In the genomic region with DNA sequence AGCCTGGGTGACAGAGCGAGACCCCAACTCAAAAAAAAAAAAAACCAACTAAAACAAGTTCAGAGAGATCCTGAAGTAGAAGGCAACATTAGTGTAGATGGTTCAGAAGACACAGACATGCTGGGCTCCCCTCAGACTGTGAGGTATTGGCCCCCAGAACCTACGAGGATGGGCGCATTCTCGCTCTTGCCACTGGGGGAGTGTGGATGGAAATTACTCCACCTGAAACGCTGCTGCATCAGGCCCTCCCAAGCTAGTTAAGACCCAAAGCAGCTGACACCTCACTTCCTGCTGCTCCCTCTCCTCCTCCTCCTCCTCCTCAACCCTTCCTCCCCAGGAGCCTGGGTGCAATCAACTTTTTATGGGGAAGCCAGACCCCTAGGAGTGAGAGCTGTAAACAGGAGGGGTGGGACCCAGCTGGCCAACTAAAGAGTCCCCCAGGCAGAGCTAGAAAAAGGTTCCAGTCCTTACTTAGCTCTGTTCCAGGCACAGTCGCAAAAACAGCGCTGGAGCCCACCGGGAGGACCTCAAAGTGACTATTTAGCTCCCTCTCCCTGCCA, we compare ENCODE assay signal across 13 cellular contexts. TPM values are rescaled to one million over a fixed set of nuclear protein-coding genes. Genes with fewer than 3 reads are reported as not detected.
DNase-seq lines count a peak whose midpoint lies in the region; ATAC-seq and TF ChIP-seq lines count a peak whose summit lies in the region.
"Had no signal": no experiment of that assay in that cellular context is flagged by ENCODE, and none has a peak within 500 bp of the region (broad histone marks: within the 10 kb centered on the region; RNA-seq: fewer than 3 reads in every experiment).

No MANE protein-coding gene starts in this region.

- TF ChIP-seq POLR2A in thyroid gland (IDR thresholded peaks at IDR 0.05): no peak
- no peak for TF ChIP-seq POLR2A in upper lobe of left lung (IDR thresholded peaks at IDR 0.05)

- no peaks in the 10 kb centered on the region for H3K36me3 ChIP-seq in SK-N-SH (replicated peaks in 1 of 2; ENCODE audit: control insufficient read depth in 1 of 2, insufficient read depth in 2 of 2, low read length in 1 of 2)
- H3K36me3 ChIP-seq in brain microvascular endothelial cell (replicated peaks): no peaks in the 10 kb centered on the region
- no peaks in the 10 kb centered on the region for H3K36me3 ChIP-seq in psoas muscle (ENCODE audit: insufficient read depth in 1 of 2, low read depth in 1 of 2)
- H3K36me3 ChIP-seq in thyroid gland: no peaks in the 10 kb centered on the region
- no peaks in the 10 kb centered on the region for H3K36me3 ChIP-seq in upper lobe of left lung

- TF ChIP-seq CTCF in SK-N-SH (IDR thresholded peaks at IDR 0.05) (peak; percentile 42), brain microvascular endothelial cell (IDR thresholded peaks at IDR 0.05; ENCODE audit: low read depth, low read length, missing control alignments) (peak; percentile 64), psoas muscle (IDR thresholded peaks at IDR 0.05) (peak; percentile 12), thyroid gland (IDR thresholded peaks at IDR 0.05) (peak in 1 of 6 experiments; percentile 6), upper lobe of left lung (IDR thresholded peaks at IDR 0.05) (peak in 3 of 6 experiments; percentile 10 to 26 (median 22))

- peak; percentile 56 for DNase-seq in SK-N-SH
- DNase-seq in HT1080 (ENCODE audit: low read depth): peak; percentile 55
- no peak for DNase-seq in brain microvascular endothelial cell
- DNase-seq in psoas muscle: no peak
- DNase-seq in thyroid gland: no peak
- no peak for DNase-seq in dermis blood vessel endothelial cell
- DNase-seq in upper lobe of left lung: no peak
- DNase-seq: NCI-H2171; stimulated activated naive B cell treated with anti-CD40 and anti-IgM and Interleukin-4, amounts not matched to agents 10 μg/mL and 1 μg/mL and 100 μg/mL, for 72 hours; SW 1271 had no signal

- ATAC-seq in SK-N-SH treated with all-trans-retinoic acid at 6 μM for 48 hours (no peak), psoas muscle (no peak), upper lobe of left lung (ENCODE audit: low FRiP score in 2 of 2) (no peak)
- ATAC-seq: activated T-helper 17 cell treated with anti-CD3 and anti-CD28 coated beads, Interleukin-2, amount 50 U/mL, for 72 hours; sciatic nerve had no signal

- WGBS in SK-N-SH (ENCODE audit: low lambda C conversion rate): 84% methylated on average over 7 of the region's 8 CpGs
- 73 to 81% (median 74%) methylated on average over 8 of the region's 8 CpGs for WGBS in psoas muscle, 3 donors
- 64 to 70% methylated on average over 8 of the region's 8 CpGs for WGBS in thyroid gland, 2 donors
- WGBS in upper lobe of left lung, 2 donors: 65 to 68% methylated on average over 8 of the region's 8 CpGs

- H3F3A ChIP-seq in SK-N-SH (replicated peaks; ENCODE audit: insufficient read depth): peaks cover 33% of the 10 kb centered on the region

- in situ Hi-C loops in brain microvascular endothelial cell (cut with HindIII; ENCODE audit: low pct_ligation_motif_present, low sequenced_read_pairs): no loop called here

- TF ChIP-seq EP300 in SK-N-SH (IDR thresholded peaks at IDR 0.05; ENCODE audit: borderline replicate concordance in 1 of 2, low read depth in 1 of 2, low read length in 1 of 2): no peak
- TF ChIP-seq EP300 in upper lobe of left lung (IDR thresholded peaks at IDR 0.05): no peak

- H3K79me2 ChIP-seq in SK-N-SH (ENCODE audit: insufficient read depth): peaks cover 61% of the 10 kb centered on the region

- no peaks in the 10 kb centered on the region; the same call in 1 of the 2 replicates for H4K20me1 ChIP-seq in SK-N-SH (ENCODE audit: insufficient read depth)

- H3K9ac ChIP-seq in SK-N-SH: no peak overlapping the region

- no peak for TF ChIP-seq RAD21 in SK-N-SH (IDR thresholded peaks at IDR 0.05; ENCODE audit: low read length)

- no peaks in the 10 kb centered on the region for H3K27me3 ChIP-seq in SK-N-SH (ENCODE audit: insufficient read depth)
- no peaks in the 10 kb centered on the region for H3K27me3 ChIP-seq in brain microvascular endothelial cell (replicated peaks)
- H3K27me3 ChIP-seq in psoas muscle (ENCODE audit: insufficient read depth in 3 of 3, low read length in 2 of 3): no peaks in the 10 kb centered on the region
- no peaks in the 10 kb centered on the region for H3K27me3 ChIP-seq in thyroid gland
- H3K27me3 ChIP-seq in upper lobe of left lung: no peaks in the 10 kb centered on the region

- H3K9me2 ChIP-seq in SK-N-SH: no peaks in the 10 kb centered on the region

- H3K4me3 ChIP-seq in SK-N-SH (ENCODE audit: low read depth in 2 of 2, low read length in 1 of 2) (no peak overlapping the region), brain microvascular endothelial cell (ENCODE audit: low read depth, low read length) (no peak overlapping the region), psoas muscle (no peak overlapping the region), thyroid gland (replicated peaks in 1 of 3) (no peak overlapping the region), upper lobe of left lung (no peak overlapping the region)

- H3K4me2 ChIP-seq in SK-N-SH: no peak overlapping the region

- CTCF ChIA-PET in SK-N-SH (lab: Yijun Ruan, JAX): interaction anchor here (0.6 to 2.0 kb wide), 13 partner anchors 9 to 280 kb away, joined by 3 to 13 read pairs (median 4); no protein-coding TSS in a partner anchor

- POLR2A ChIA-PET in SK-N-SH (lab: Yijun Ruan, JAX): interaction anchor here (1.1 to 1.9 kb wide), 3 partner anchors 13 to 110 kb away, joined by 4 read pairs; no protein-coding TSS in a partner anchor

- H3K27ac ChIP-seq in SK-N-SH (ENCODE audit: low read depth in 2 of 2, low read length in 1 of 2): no peak overlapping the region
- no peak overlapping the region for H3K27ac ChIP-seq in brain microvascular endothelial cell
- H3K27ac ChIP-seq in psoas muscle: no peak overlapping the region
- no peak overlapping the region for H3K27ac ChIP-seq in thyroid gland
- H3K27ac ChIP-seq in upper lobe of left lung: no peak overlapping the region

- intact Hi-C loops in psoas muscle (cut with DNase I): no loop called here
- intact Hi-C loops in thyroid gland (cut with DNase I): no loop called here

- no peak overlapping the region for H2AFZ ChIP-seq in SK-N-SH (ENCODE audit: low read depth)

- H3K4me1 ChIP-seq in SK-N-SH (ENCODE audit: control insufficient read depth in 1 of 2, insufficient read depth in 2 of 2, low read depth in 1 of 2, low read length in 1 of 2): peaks cover 40 to 52% of the 10 kb centered on the region in 2 experiments
- peaks cover 81% of the 10 kb centered on the region for H3K4me1 ChIP-seq in psoas muscle
- H3K4me1 ChIP-seq in thyroid gland: peaks cover 2 to 46% of the 10 kb centered on the region in 2 donors
- peaks cover 66 to 76% (median 73%) of the 10 kb centered on the region in 4 donors for H3K4me1 ChIP-seq in upper lobe of left lung

- H3K9me3 ChIP-seq in SK-N-SH: no peaks in the 10 kb centered on the region
- no peaks in the 10 kb centered on the region for H3K9me3 ChIP-seq in psoas muscle
- no peaks in the 10 kb centered on the region for H3K9me3 ChIP-seq in thyroid gland
- no peaks in the 10 kb centered on the region for H3K9me3 ChIP-seq in upper lobe of left lung

TF ChIP-seq in SK-N-SH, 30 proteins besides CTCF, POLR2A, EP300 and RAD21 (continues in another document):
- TF ChIP-seq FOXM1 (IDR thresholded peaks at IDR 0.05; ENCODE audit: low read depth) (no peak), RFX5 (IDR thresholded peaks at IDR 0.05; ENCODE audit: low read length) (no peak), MEF2A (IDR thresholded peaks at IDR 0.05; ENCODE audit: borderline replicate concordance, low read depth) (no peak), FOSL2 (IDR thresholded peaks at IDR 0.05; ENCODE audit: borderline replicate concordance, low read depth) (no peak)

TF ChIP-seq in SK-N-SH treated with all-trans-retinoic acid at 6 μM for 48 hours, 23 proteins besides CTCF, POLR2A, EP300 and RAD21:
- TF ChIP-seq TOX (CRISPR knock-in tag; IDR thresholded peaks at IDR 0.05; ENCODE audit: borderline replicate concordance): no peak
- TF ChIP-seq ISL1 (CRISPR knock-in tag; IDR thresholded peaks at IDR 0.05): no peak
- no peak for TF ChIP-seq ZNF8 (CRISPR knock-in tag; IDR thresholded peaks at IDR 0.05)
- TF ChIP-seq, protein P1, sequence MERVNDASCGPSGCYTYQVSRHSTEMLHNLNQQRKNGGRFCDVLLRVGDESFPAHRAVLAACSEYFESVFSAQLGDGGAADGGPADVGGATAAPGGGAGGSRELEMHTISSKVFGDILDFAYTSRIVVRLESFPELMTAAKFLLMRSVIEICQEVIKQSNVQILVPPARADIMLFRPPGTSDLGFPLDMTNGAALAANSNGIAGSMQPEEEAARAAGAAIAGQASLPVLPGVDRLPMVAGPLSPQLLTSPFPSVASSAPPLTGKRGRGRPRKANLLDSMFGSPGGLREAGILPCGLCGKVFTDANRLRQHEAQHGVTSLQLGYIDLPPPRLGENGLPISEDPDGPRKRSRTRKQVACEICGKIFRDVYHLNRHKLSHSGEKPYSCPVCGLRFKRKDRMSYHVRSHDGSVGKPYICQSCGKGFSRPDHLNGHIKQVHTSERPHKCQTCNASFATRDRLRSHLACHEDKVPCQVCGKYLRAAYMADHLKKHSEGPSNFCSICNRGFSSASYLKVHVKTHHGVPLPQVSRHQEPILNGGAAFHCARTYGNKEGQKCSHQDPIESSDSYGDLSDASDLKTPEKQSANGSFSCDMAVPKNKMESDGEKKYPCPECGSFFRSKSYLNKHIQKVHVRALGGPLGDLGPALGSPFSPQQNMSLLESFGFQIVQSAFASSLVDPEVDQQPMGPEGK (CRISPR knock-in tag; IDR thresholded peaks at IDR 0.05; ENCODE audit: borderline replicate concordance): no peak

RNA-seq across cellular contexts. Expression of a gene that starts 7.4 kb away (rescaled TPM):
- polyA plus RNA-seq in SK-N-SH (2012; rRNA removed) (2.1 and 2.5 TPM in 2 replicates), psoas muscle (1 to 10 TPM; 3.0 to 5.9 (median 4.1) TPM)
- polyA plus RNA-seq in SK-N-SH (2012; cell fraction: cytosol; rRNA removed): 1.7 and 2.5 TPM in 2 replicates
- 5.5 and 5.7 TPM in 2 replicates for polyA plus RNA-seq in SK-N-SH (2012; cell fraction: nucleus; rRNA removed)
- 4.1 and 5.8 TPM in 2 replicates for total RNA-seq in HT1080 (2014; rRNA removed; shearing (Covaris generic))
- polyA plus RNA-seq in HT1080 (2015; cell fraction: cytosol; rRNA removed): 5.6 and 7.7 TPM in 2 replicates
- polyA plus RNA-seq in HT1080 (2015; cell fraction: nucleus; rRNA removed): 15.5 and 15.9 TPM in 2 replicates
- total RNA-seq in psoas muscle (10 to 100 TPM; 10.6 to 57.7 (median 31.4) TPM), thyroid gland (10 to 100 TPM in 2 of 4 donors, 1 to 10 TPM in 2; 9.4 to 20.6 (median 11.2) TPM), dermis blood vessel endothelial cell (2.4 and 3.9 TPM in 2 replicates), upper lobe of left lung (10 to 100 TPM; 19.6 to 42.2 (median 30.8) TPM)

Comparison
In these comparisons a context has a peak if more than half of its experiments do, and no peak if none do; other contexts are left out.
1. DNase-seq: peak in SK-N-SH (single experiment) and HT1080 (single experiment); none in brain microvascular endothelial cell (single experiment), psoas muscle (0 of 2), thyroid gland (0 of 2), dermis blood vessel endothelial cell (single experiment) and upper lobe of left lung (0 of 2).